In the genomic region with DNA sequence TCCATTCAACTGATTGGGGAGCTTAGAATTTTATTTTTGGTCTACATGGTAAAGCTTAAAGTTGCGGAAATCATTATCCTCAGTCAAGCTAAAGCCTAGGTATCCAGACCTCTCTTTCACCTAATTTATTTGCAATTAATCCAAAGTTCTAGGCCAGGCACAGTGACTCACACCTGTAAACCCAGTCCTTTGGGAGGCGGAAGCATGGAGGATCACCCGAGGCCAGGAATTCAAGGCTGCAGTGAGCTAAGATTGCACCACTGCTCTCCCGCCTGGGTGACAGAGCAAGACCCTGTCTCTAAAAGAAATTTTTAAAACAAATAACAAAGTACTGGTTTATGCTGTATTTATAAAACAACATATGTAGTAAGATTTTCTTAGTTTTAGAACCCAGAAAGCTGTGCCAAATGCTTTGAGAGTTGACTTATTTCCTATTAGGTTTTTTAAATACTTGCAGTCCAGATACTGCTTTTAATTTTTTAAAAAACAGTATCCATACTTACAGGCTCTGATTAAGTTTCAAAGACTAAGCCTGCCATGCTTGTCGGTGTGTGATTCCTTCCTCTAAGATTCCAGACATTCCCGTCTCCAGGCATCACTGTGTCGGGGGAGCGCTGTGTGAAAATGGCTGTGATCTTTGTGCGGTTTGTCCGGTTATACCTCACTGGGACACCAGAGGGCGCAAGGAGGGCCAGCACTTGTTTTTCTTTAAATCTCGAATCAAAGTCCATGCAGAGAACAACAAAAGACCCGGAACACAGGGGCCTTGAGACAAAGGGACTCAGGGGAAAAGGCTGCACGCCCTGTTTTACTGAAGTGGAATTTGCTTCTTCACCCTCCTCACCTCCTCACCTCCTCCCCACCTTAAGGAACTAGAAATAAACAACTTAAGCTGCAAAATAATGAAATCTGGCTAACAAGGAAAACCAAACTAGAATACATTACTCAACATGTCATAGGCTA, we compare ENCODE assay signal across 8 cellular contexts. TPM values are rescaled to one million over a fixed set of nuclear protein-coding genes. Genes with fewer than 3 reads are reported as not detected.
DNase-seq lines count a peak whose midpoint lies in the region; ATAC-seq and TF ChIP-seq lines count a peak whose summit lies in the region.

No MANE protein-coding gene starts in this region.

- intact Hi-C loops in mucosa of descending colon (cut with DNase I, micrococcal nuclease): no loop called here

- peaks cover 15% of the 10 kb centered on the region for H3K4me1 ChIP-seq in mucosa of descending colon (ENCODE audit: low read depth)

- no peaks in the 10 kb centered on the region for H3K9me3 ChIP-seq in mucosa of descending colon

- H3K36me3 ChIP-seq in mucosa of descending colon (ENCODE audit: low read depth): no peaks in the 10 kb centered on the region

- TF ChIP-seq CTCF in mucosa of descending colon (IDR thresholded peaks at IDR 0.05): peak; percentile 82

- DNase-seq in Caki2 (ENCODE audit: low read depth) (peak; percentile 92), HT1080 (ENCODE audit: low read depth) (peak; percentile 90), epidermal melanocyte (ENCODE audit: insufficient read length, low spot score) (peak; percentile 44), mucosa of descending colon (peak; percentile 81 to 95 (median 91))
- peak; percentile 55 for DNase-seq in NK-92 treated with Interleukin-12 subunit alpha and Interleukin-12 subunit beta, amount 100 ng/mL, for 24 hours (lab: John Stamatoyannopoulos, UW)
- peak; percentile 54 for DNase-seq in activated CD8-positive, alpha-beta memory T cell treated with anti-CD3 and anti-CD28 coated beads, Interleukin-2, amount 50 U/mL, for 24 hours (ENCODE audit: extremely low read depth)
- DNase-seq in stimulated activated CD8-positive, alpha-beta memory T cell treated with anti-CD3 and anti-CD28 coated beads, Interleukin-4, amount 100 ng/mL, for 1 hour (ENCODE audit: low read depth in 2 of 2, low spot score in 1 of 2): peak; percentile 69 to 72

- in situ Hi-C loops in Caki2 (cut with HindIII; ENCODE audit: low pct_unique_long_range_greater_than_20kb, low sequenced_read_pairs): no loop called here

- H3K4me3 ChIP-seq in mucosa of descending colon: no peak overlapping the region

- peak; percentile 92 for ATAC-seq in GM21360 (IDR thresholded peaks at IDR 0.05; ENCODE audit: unreplicated experiment)
- peak; percentile 98 for ATAC-seq in mucosa of descending colon

RNA-seq across cellular contexts. Expression of gene TMPO, which starts 24.6 kb away (rescaled TPM):
- 239 and 264 TPM in 2 replicates for total RNA-seq in Caki2 (2014; rRNA removed; shearing (Covaris generic); ENCODE audit: low replicate concordance)
- 169 and 184 TPM in 2 replicates for total RNA-seq in HT1080 (2014; rRNA removed; shearing (Covaris generic))
- polyA plus RNA-seq in HT1080 (2015; cell fraction: cytosol; rRNA removed): 79.6 and 91.8 TPM in 2 replicates
- polyA plus RNA-seq in HT1080 (2015; cell fraction: nucleus; rRNA removed): 147 and 158 TPM in 2 replicates
- 10 to 100 TPM; 46.7 to 83.6 (median 69.8) TPM for total RNA-seq in mucosa of descending colon
